Comparison of ENCODE assay signal across 10 cellular contexts in genomic region chrX:72308209-72308565, GRCh38. TPM values are rescaled to one million over a fixed set of nuclear protein-coding genes. Genes with fewer than 3 reads are reported as not detected.
DNase-seq lines count a peak whose midpoint lies in the region; ATAC-seq, FAIRE-seq and TF ChIP-seq lines count a peak whose summit lies in the region.
"Had no signal": no experiment of that assay in that cellular context is flagged by ENCODE, and none has a peak within 500 bp of the region (broad histone marks: within the 10 kb centered on the region; RNA-seq: fewer than 3 reads in every experiment).

No MANE protein-coding gene starts in this region.

- no peak overlapping the region for H3K27ac ChIP-seq in keratinocyte (ENCODE audit: control insufficient read depth, insufficient read depth, low read length)
- no peak overlapping the region for H3K27ac ChIP-seq in stomach smooth muscle (ENCODE audit: low read length)
- H3K27ac ChIP-seq: PC-9 had no signal

- H3K4me1 Mint-ChIP-seq in activated naive CD4-positive, alpha-beta T cell treated with anti-CD3 and anti-CD28 coated beads, Interleukin-2, amount 10 ng/mL, durations not matched to agents 7 days and 5 days, result peaks cover 35% of the 10 kb centered on the region
- H3K4me1 Mint-ChIP-seq in activated CD4-positive, alpha-beta memory T cell treated with anti-CD3 and anti-CD28 coated beads, Interleukin-2, amount 10 ng/mL, durations not matched to agents 7 days and 5 days, result peaks cover 26% of the 10 kb centered on the region

- H3K4me3 Mint-ChIP-seq in activated naive CD4-positive, alpha-beta T cell treated with anti-CD3 and anti-CD28 coated beads, Interleukin-2, amount 10 ng/mL, durations not matched to agents 7 days and 5 days, result peak overlapping the region; percentile 34
- H3K4me3 Mint-ChIP-seq in activated CD4-positive, alpha-beta memory T cell treated with anti-CD3 and anti-CD28 coated beads, Interleukin-2, amount 10 ng/mL, durations not matched to agents 7 days and 5 days, result peak overlapping the region; percentile 11

- peak overlapping the region; percentile 64 for H3K4me2 ChIP-seq in keratinocyte (ENCODE audit: control insufficient read depth, extremely low read depth, insufficient read depth, low read depth, low read length)

- POLR2A ChIA-PET in activated CD4-positive, alpha-beta memory T cell treated with anti-CD3 and anti-CD28 coated beads, Interleukin-2, amount 10 ng/mL, durations not matched to agents 7 days and 5 days (lab: Charles Lee), result interaction anchor here (3.0 kb wide), 1 partner anchor 32 kb away, joined by 14 read pairs; the partner anchor contains the start of gene RPS4X

- CTCF ChIA-PET in activated naive CD4-positive, alpha-beta T cell treated with anti-CD3 and anti-CD28 coated beads, Interleukin-2, amount 10 ng/mL, durations not matched to agents 7 days and 5 days (lab: Charles Lee), result no interaction called here
- CTCF ChIA-PET in activated CD4-positive, alpha-beta memory T cell treated with anti-CD3 and anti-CD28 coated beads, Interleukin-2, amount 10 ng/mL, durations not matched to agents 7 days and 5 days (lab: Charles Lee), result no interaction called here

- no peaks in the 10 kb centered on the region for H4K20me1 ChIP-seq in keratinocyte (ENCODE audit: control insufficient read depth, extremely low read depth, insufficient read depth, low read length)

- no peak for FAIRE-seq in keratinocyte (lab: Jason Lieb, UNC)

- H3K36me3 ChIP-seq in keratinocyte (ENCODE audit: control insufficient read depth in 2 of 2, extremely low read depth in 1 of 2, insufficient read depth in 2 of 2, low read length in 2 of 2) (no peaks in the 10 kb centered on the region), stomach smooth muscle (ENCODE audit: control insufficient read depth in 2 of 2, insufficient read depth in 2 of 2, low read length in 2 of 2) (no peaks in the 10 kb centered on the region)

- H2AFZ ChIP-seq in keratinocyte (ENCODE audit: control insufficient read depth, low read length), result no peak overlapping the region
- H2AFZ ChIP-seq: PC-9 had no signal

- no peaks in the 10 kb centered on the region for H3K9me1 ChIP-seq in keratinocyte (ENCODE audit: control insufficient read depth, extremely low read depth, insufficient read depth, low read length)

- no peak for DNase-seq in activated naive CD4-positive, alpha-beta T cell treated with anti-CD3 and anti-CD28 coated beads, Interleukin-2, amount 10 ng/mL, durations not matched to agents 7 days and 5 days
- no peak for DNase-seq in activated naive CD4-positive, alpha-beta T cell treated with Interleukin-2 at 50 U/mL for 16 hours
- no peak for DNase-seq in activated CD4-positive, alpha-beta memory T cell treated with anti-CD3 and anti-CD28 coated beads, Interleukin-2, amount 10 ng/mL, durations not matched to agents 7 days and 5 days
- DNase-seq in keratinocyte (ENCODE audit: low read depth, low spot score) (no peak), omental fat pad (ENCODE audit: low spot score) (no peak), DMS79 treated with DMSO at 0.1 percent for 48 hours (lab: John Stamatoyannopoulos, UW) (no peak), HPDE6-E6E7 (ENCODE audit: extremely low spot score) (no peak)

- dilution Hi-C loops in keratinocyte (cut with MboI; ENCODE audit: extremely low pct_ligation_motif_present, low sequenced_read_pairs), result no loop called here

- H3K27ac Mint-ChIP-seq in activated naive CD4-positive, alpha-beta T cell treated with anti-CD3 and anti-CD28 coated beads, Interleukin-2, amount 10 ng/mL, durations not matched to agents 7 days and 5 days, result no peak overlapping the region
- H3K27ac Mint-ChIP-seq in activated CD4-positive, alpha-beta memory T cell treated with anti-CD3 and anti-CD28 coated beads, Interleukin-2, amount 10 ng/mL, durations not matched to agents 7 days and 5 days, result no peak overlapping the region

- ATAC-seq in omental fat pad (ENCODE audit: low FRiP score), result no peak

- no peaks in the 10 kb centered on the region for H3K9me3 ChIP-seq in keratinocyte (ENCODE audit: control insufficient read depth, low read depth, low read length)
- H3K9me3 ChIP-seq in stomach smooth muscle (ENCODE audit: control insufficient read depth in 2 of 2, low read length in 2 of 2), result no peaks in the 10 kb centered on the region

- no peaks in the 10 kb centered on the region for H3K79me2 ChIP-seq in keratinocyte (ENCODE audit: control insufficient read depth, insufficient read depth, low read length)

- H3K4me3 ChIP-seq in keratinocyte (ENCODE audit: control insufficient read depth in 2 of 3, extremely low read depth in 1 of 3, insufficient read depth in 2 of 3, low read depth in 1 of 3, low read length in 3 of 3) (peak overlapping the region in 1 of 3 experiments; percentile 43), stomach smooth muscle (ENCODE audit: low read length in 2 of 2) (peak overlapping the region; percentile 66 to 72)
- H3K4me3 ChIP-seq: lung had no signal

- H3K27me3 Mint-ChIP-seq in activated naive CD4-positive, alpha-beta T cell treated with anti-CD3 and anti-CD28 coated beads, Interleukin-2, amount 10 ng/mL, durations not matched to agents 7 days and 5 days, result peaks cover 70% of the 10 kb centered on the region
- H3K27me3 Mint-ChIP-seq in activated CD4-positive, alpha-beta memory T cell treated with anti-CD3 and anti-CD28 coated beads, Interleukin-2, amount 10 ng/mL, durations not matched to agents 7 days and 5 days, result peaks cover 51% of the 10 kb centered on the region

- TF ChIP-seq CTCF in keratinocyte (optimal IDR thresholded peaks at IDR 0.05 in 1 of 3, IDR thresholded peaks at IDR 0.05 in 1 of 3, conservative IDR thresholded peaks at IDR 0.05 in 1 of 3; ENCODE audit: extremely low read depth in 1 of 3, insufficient read depth in 2 of 3, low read length in 3 of 3) (no peak), omental fat pad (IDR thresholded peaks at IDR 0.05) (no peak)

- H3K9ac ChIP-seq in keratinocyte (ENCODE audit: control insufficient read depth, extremely low read depth, insufficient read depth, low read length) (no peak overlapping the region), stomach smooth muscle (ENCODE audit: low read length in 2 of 2) (no peak overlapping the region)

- H3K4me1 ChIP-seq in keratinocyte (ENCODE audit: control insufficient read depth, extremely low read depth, insufficient read depth, low read length) (peaks cover 11% of the 10 kb centered on the region), stomach smooth muscle (ENCODE audit: control insufficient read depth, insufficient read depth, low read length) (peaks cover 39% of the 10 kb centered on the region)

- H3K27me3 ChIP-seq in keratinocyte (ENCODE audit: control insufficient read depth, extremely low read depth, insufficient read depth, low read length) (peaks cover 78% of the 10 kb centered on the region), stomach smooth muscle (ENCODE audit: control insufficient read depth in 1 of 2, insufficient read depth in 2 of 2, low read length in 2 of 2) (peaks cover 0 to 44% of the 10 kb centered on the region in 2 donors)

- H3K9me3 Mint-ChIP-seq in activated naive CD4-positive, alpha-beta T cell treated with anti-CD3 and anti-CD28 coated beads, Interleukin-2, amount 10 ng/mL, durations not matched to agents 7 days and 5 days, result no peaks in the 10 kb centered on the region
- no peaks in the 10 kb centered on the region for H3K9me3 Mint-ChIP-seq in activated CD4-positive, alpha-beta memory T cell treated with anti-CD3 and anti-CD28 coated beads, Interleukin-2, amount 10 ng/mL, durations not matched to agents 7 days and 5 days

- H3K36me3 Mint-ChIP-seq in activated naive CD4-positive, alpha-beta T cell treated with anti-CD3 and anti-CD28 coated beads, Interleukin-2, amount 10 ng/mL, durations not matched to agents 7 days and 5 days, result no peaks in the 10 kb centered on the region
- no peaks in the 10 kb centered on the region for H3K36me3 Mint-ChIP-seq in activated CD4-positive, alpha-beta memory T cell treated with anti-CD3 and anti-CD28 coated beads, Interleukin-2, amount 10 ng/mL, durations not matched to agents 7 days and 5 days (ENCODE audit: low read depth)

RNA-seq across cellular contexts. Expression of gene CITED1, which starts 2.5 kb away (rescaled TPM):
- not detected for total RNA-seq in activated CD4-positive, alpha-beta memory T cell treated with anti-CD3 and anti-CD28 coated beads, Interleukin-2, amount 10 ng/mL, durations not matched to agents 7 days and 5 days
- 0.25 to 0.30 TPM in 2 of 3 replicates, not detected in the other for polyA plus RNA-seq in keratinocyte
- polyA plus RNA-seq in keratinocyte (2011; ENCODE audit: low read depth), result not detected
- not detected in 2 replicates for polyA plus RNA-seq in keratinocyte (2011; cell fraction: cytosol; rRNA removed)
- 0.60 TPM in 1 of 2 replicates, not detected in the other for polyA plus RNA-seq in keratinocyte (2011; cell fraction: nucleus; rRNA removed)
- 0.24 and 0.37 TPM in 2 replicates for polyA plus RNA-seq in keratinocyte (2012; ENCODE audit: low replicate concordance)
- 0.80 TPM in 1 of 3 replicates, not detected in the others for polyA minus RNA-seq in keratinocyte
- polyA minus RNA-seq in keratinocyte (2011; cell fraction: cytosol; rRNA and poly(A)+ RNA removed), result not detected
- polyA minus RNA-seq in keratinocyte (2011; cell fraction: nucleus; rRNA and poly(A)+ RNA removed), result not detected in 2 replicates
- total RNA-seq in omental fat pad, result 1 to 10 TPM in 2 of 4 donors, under 1 TPM in 1, not detected in 1; 0.60 to 5.0 (median 4.7) TPM
- total RNA-seq: PC-9 had no signal

RNA-seq across cellular contexts. Expression of gene RPS4X, which starts 31.1 kb away (rescaled TPM):
- total RNA-seq in activated CD4-positive, alpha-beta memory T cell treated with anti-CD3 and anti-CD28 coated beads, Interleukin-2, amount 10 ng/mL, durations not matched to agents 7 days and 5 days, result 100 to 1,000 TPM; 808 to 834 TPM
- polyA plus RNA-seq in keratinocyte, result 1,925 to 2,606 TPM (median 2,174 TPM) in 3 replicates
- polyA plus RNA-seq in keratinocyte (2011; ENCODE audit: low read depth), result 1,744 TPM
- polyA plus RNA-seq in keratinocyte (2011; cell fraction: cytosol; rRNA removed), result 2,212 and 2,787 TPM in 2 replicates
- 662 and 946 TPM in 2 replicates for polyA plus RNA-seq in keratinocyte (2011; cell fraction: nucleus; rRNA removed)
- polyA plus RNA-seq in keratinocyte (2012; ENCODE audit: low replicate concordance), result 1,725 and 2,475 TPM in 2 replicates
- polyA minus RNA-seq in keratinocyte, result 512 to 1,513 TPM (median 1,408 TPM) in 3 replicates
- polyA minus RNA-seq in keratinocyte (2011; cell fraction: cytosol; rRNA and poly(A)+ RNA removed), result 1,622 TPM
- 148 and 256 TPM in 2 replicates for polyA minus RNA-seq in keratinocyte (2011; cell fraction: nucleus; rRNA and poly(A)+ RNA removed)
- total RNA-seq in omental fat pad, result 1,000 to 10,000 TPM in 2 of 4 donors, 100 to 1,000 TPM in 2; 603 to 1,148 (median 884) TPM
